In the genomic region with DNA sequence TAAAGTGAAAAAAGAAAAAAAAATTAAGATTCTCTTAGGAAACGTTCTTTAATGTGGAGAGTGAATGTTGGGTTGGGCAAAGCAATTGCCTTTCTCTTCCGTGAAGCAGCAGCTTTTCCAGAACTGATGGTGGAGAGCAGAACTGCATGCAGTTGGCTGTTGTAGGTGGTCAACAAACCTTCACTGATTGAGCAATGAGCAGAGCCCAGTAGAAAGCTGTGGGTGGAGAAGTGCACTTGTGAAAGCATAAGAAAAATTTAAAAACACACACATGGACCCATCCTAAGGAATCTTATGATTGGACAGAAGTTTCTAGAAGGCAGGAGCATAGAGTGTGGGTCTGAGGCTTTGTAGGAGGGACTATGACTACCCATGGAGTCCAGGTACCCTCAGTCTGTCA, we compare ENCODE assay signal across 11 cellular contexts. TPM values are rescaled to one million over a fixed set of nuclear protein-coding genes. Genes with fewer than 3 reads are reported as not detected.
DNase-seq lines count a peak whose midpoint lies in the region; ATAC-seq and TF ChIP-seq lines count a peak whose summit lies in the region.
"Had no signal": no experiment of that assay in that cellular context is flagged by ENCODE, and none has a peak within 500 bp of the region (broad histone marks: within the 10 kb centered on the region; RNA-seq: fewer than 3 reads in every experiment).

No MANE protein-coding gene starts in this region.

- DNase-seq in DMS 273 (lab: John Stamatoyannopoulos, UW; ENCODE audit: unreplicated experiment): peak; percentile 28
- DNase-seq in DMS 273 treated with DMSO at 0.1 percent for 48 hours (lab: John Stamatoyannopoulos, UW): no peak
- no peak for DNase-seq in coronary artery (ENCODE audit: low spot score)
- DNase-seq in central memory CD4-positive, alpha-beta T cell: no peak
- no peak for DNase-seq in NCI-H446 treated with DMSO at 0.1 percent for 48 hours (lab: John Stamatoyannopoulos, UW)

- peaks cover 55% of the 10 kb centered on the region for H3K4me1 ChIP-seq in mesodermal cell (ENCODE audit: control insufficient read depth, insufficient read depth, low read length, poor library complexity, severe bottlenecking)
- H3K4me1 ChIP-seq in urinary bladder (ENCODE audit: insufficient read depth): no peaks in the 10 kb centered on the region

- peak overlapping the region; percentile 82 to 92 for H3K27ac ChIP-seq in coronary artery
- H3K27ac ChIP-seq in mesodermal cell (ENCODE audit: low read depth, low read length, severe bottlenecking): peak overlapping the region; percentile 71
- peak overlapping the region; percentile 54 for H3K27ac ChIP-seq in urinary bladder (ENCODE audit: low read depth)
- H3K27ac ChIP-seq: 22Rv1, neutrophil had no signal

- no peaks in the 10 kb centered on the region for H3K9me3 ChIP-seq in mesodermal cell (ENCODE audit: control insufficient read depth, low read length)
- H3K9me3 ChIP-seq: neutrophil had no signal

- H3K36me3 ChIP-seq in mesodermal cell (ENCODE audit: control insufficient read depth, insufficient read depth, low read length) (no peaks in the 10 kb centered on the region), urinary bladder (ENCODE audit: insufficient read depth) (no peaks in the 10 kb centered on the region)
- H3K36me3 ChIP-seq: neutrophil had no signal

- no peak for TF ChIP-seq CTCF in coronary artery (IDR thresholded peaks at IDR 0.05)

- ATAC-seq in GM21619 (IDR thresholded peaks at IDR 0.05; ENCODE audit: unreplicated experiment): no peak

- H3K4me3 ChIP-seq in coronary artery (peak overlapping the region; percentile 86), mesodermal cell (ENCODE audit: extremely low read depth, insufficient read depth, low read length, poor library complexity, severe bottlenecking) (no peak overlapping the region), urinary bladder (ENCODE audit: low read depth, low read length) (no peak overlapping the region)

- WGBS in mesodermal cell (ENCODE audit: insufficient coverage in 2 of 2), 2 experiments: 85 to 93% methylated on average over 2 of the region's 2 CpGs
- 31% methylated on average over 2 of the region's 2 CpGs for WGBS in urinary bladder

RNA-seq across cellular contexts. Expression of a gene that starts 4.5 kb away (rescaled TPM):
- polyA plus RNA-seq in mesodermal cell (2013, experiment 1 of 2): 4.9 TPM
- 6.5 TPM for polyA plus RNA-seq in mesodermal cell (2013, experiment 2 of 2)
- 6.3 TPM for total RNA-seq in urinary bladder
- polyA plus RNA-seq in urinary bladder: 232 TPM
- total RNA-seq: glomerular endothelial cell had no signal

RNA-seq across cellular contexts. Expression of a gene that starts 13.9 kb away (rescaled TPM):
- polyA plus RNA-seq in mesodermal cell (2013, experiment 1 of 2): 0.22 TPM
- not detected for polyA plus RNA-seq in mesodermal cell (2013, experiment 2 of 2)
- not detected for total RNA-seq in urinary bladder
- polyA plus RNA-seq in urinary bladder: 0.05 TPM
- total RNA-seq: glomerular endothelial cell had no signal
